ENCODE assay signal across 8 cellular contexts in genomic region chr5:168047043-168047668, GRCh38.
DNase-seq lines count a peak whose midpoint lies in the region; ATAC-seq and TF ChIP-seq lines count a peak whose summit lies in the region.

No MANE protein-coding gene starts in this region.

- ATAC-seq in GM19463 (IDR thresholded peaks at IDR 0.05; ENCODE audit: unreplicated experiment) = peak; percentile 84
- ATAC-seq in SK-N-SH treated with all-trans-retinoic acid at 6 μM for 48 hours = peak; percentile 96
- peak; percentile 57 to 87 (median 82) for ATAC-seq in heart right ventricle
- no peak for ATAC-seq in HG02678 (IDR thresholded peaks at IDR 0.05; ENCODE audit: unreplicated experiment)
- ATAC-seq in GM21526 (IDR thresholded peaks at IDR 0.05; ENCODE audit: low FRiP score, unreplicated experiment) = no peak

- intact Hi-C loops in heart right ventricle (cut with DNase I) = loop anchor here in 4 of 10 donors (10.0 kb wide), 1 partner anchor 322 kb away; no protein-coding TSS in a partner anchor

- TF ChIP-seq CTCF in Loucy (conservative IDR thresholded peaks at IDR 0.05; ENCODE audit: low read length) (peak; percentile 59), heart right ventricle (IDR thresholded peaks at IDR 0.05) (peak in 6 of 9 donors; percentile 33 to 61 (median 51)), smooth muscle cell (IDR thresholded peaks at IDR 0.05; ENCODE audit: borderline replicate concordance, insufficient read depth, poor library complexity, severe bottlenecking) (peak; percentile 43)

- H3K9me3 ChIP-seq in Loucy (ENCODE audit: insufficient read depth, low read depth, low read length) = no peaks in the 10 kb centered on the region
- no peaks in the 10 kb centered on the region for H3K9me3 ChIP-seq in heart right ventricle
- no peaks in the 10 kb centered on the region for H3K9me3 ChIP-seq in smooth muscle cell (replicated peaks; ENCODE audit: low read depth)

- no peaks in the 10 kb centered on the region for H3K9me2 ChIP-seq in Loucy (replicated peaks; ENCODE audit: low read depth, low read length)

- H4K20me1 ChIP-seq in Loucy (ENCODE audit: insufficient read depth, low read length, poor library complexity, severe bottlenecking) (no peaks in the 10 kb centered on the region), smooth muscle cell (ENCODE audit: low read depth) (no peaks in the 10 kb centered on the region)

- no peaks in the 10 kb centered on the region for H3K79me2 ChIP-seq in Loucy (ENCODE audit: insufficient read depth, low read length)
- H3K79me2 ChIP-seq in smooth muscle cell (ENCODE audit: low read depth) = no peaks in the 10 kb centered on the region

- H3K9ac ChIP-seq in Loucy (ENCODE audit: low read depth, low read length, poor library complexity, severe bottlenecking) (no peak overlapping the region), smooth muscle cell (ENCODE audit: low read depth) (no peak overlapping the region)

- DNase-seq in DMS 273 treated with DMSO at 0.1 percent for 48 hours (lab: John Stamatoyannopoulos, UW) (peak; percentile 29), heart right ventricle (peak in 1 of 2 donors; percentile 58), smooth muscle cell (lab: John Stamatoyannopoulos, UW; ENCODE audit: unreplicated experiment) (no peak)

- 31 to 33% methylated on average over 11 of the region's 11 CpGs for WGBS in heart right ventricle, 2 donors
- 40% methylated on average over 11 of the region's 11 CpGs for WGBS in smooth muscle cell (ENCODE audit: low lambda C conversion rate)

- H3K27me3 ChIP-seq in Loucy (ENCODE audit: insufficient read depth, low read length, poor library complexity, severe bottlenecking) = no peaks in the 10 kb centered on the region
- no peaks in the 10 kb centered on the region for H3K27me3 ChIP-seq in heart right ventricle
- H3K27me3 ChIP-seq in smooth muscle cell (ENCODE audit: low read depth) = no peaks in the 10 kb centered on the region

- H3K4me1 ChIP-seq in Loucy (ENCODE audit: insufficient read depth, low read length, poor library complexity, severe bottlenecking) = peaks cover 6% of the 10 kb centered on the region
- peaks cover 0 to 29% (median 15%) of the 10 kb centered on the region in 9 donors for H3K4me1 ChIP-seq in heart right ventricle
- peaks cover 14% of the 10 kb centered on the region for H3K4me1 ChIP-seq in smooth muscle cell (ENCODE audit: low read depth)

- H3K4me2 ChIP-seq in Loucy (ENCODE audit: low read depth, low read length, poor library complexity, severe bottlenecking) (no peak overlapping the region), smooth muscle cell (no peak overlapping the region)

- H3K27ac ChIP-seq in heart right ventricle = peak overlapping the region in 5 of 10 donors; percentile 8 to 41 (median 31)
- no peak overlapping the region for H3K27ac ChIP-seq in smooth muscle cell (ENCODE audit: low read depth)

- H3K4me3 ChIP-seq in Loucy (ENCODE audit: low read length, poor library complexity, severe bottlenecking) (no peak overlapping the region), heart right ventricle (no peak overlapping the region), smooth muscle cell (no peak overlapping the region)

- no peaks in the 10 kb centered on the region for H3F3A ChIP-seq in Loucy (ENCODE audit: low read depth)
- no peaks in the 10 kb centered on the region for H3F3A ChIP-seq in smooth muscle cell (ENCODE audit: low read depth)

- H3K36me3 ChIP-seq in Loucy (ENCODE audit: insufficient read depth, low read length) (no peaks in the 10 kb centered on the region), heart right ventricle (no peaks in the 10 kb centered on the region), smooth muscle cell (ENCODE audit: low read depth) (no peaks in the 10 kb centered on the region)

- no peak overlapping the region for H2AFZ ChIP-seq in Loucy (ENCODE audit: low read length)
- no peak overlapping the region for H2AFZ ChIP-seq in smooth muscle cell (ENCODE audit: low read depth)

TF ChIP-seq in SK-N-SH treated with all-trans-retinoic acid at 6 μM for 48 hours, 23 proteins besides CTCF, POLR2A, EP300 and RAD21:
- TF ChIP-seq ZFP30 (CRISPR knock-in tag; IDR thresholded peaks at IDR 0.05) (no peak), POU6F1 (CRISPR knock-in tag; IDR thresholded peaks at IDR 0.05; ENCODE audit: borderline replicate concordance, low read depth) (no peak), PPARA (CRISPR knock-in tag; IDR thresholded peaks at IDR 0.05; ENCODE audit: borderline replicate concordance) (no peak), BACH2 (CRISPR knock-in tag; IDR thresholded peaks at IDR 0.05; ENCODE audit: borderline replicate concordance) (no peak), CSDC2 (CRISPR knock-in tag; IDR thresholded peaks at IDR 0.05) (no peak), PATZ1 (CRISPR knock-in tag; IDR thresholded peaks at IDR 0.05; ENCODE audit: borderline replicate concordance) (no peak)
TF ChIP-seq in SK-N-SH treated with all-trans-retinoic acid at 6 μM for 48 hours: peak in this region for 0.

Comparison
In these comparisons a context has a peak if more than half of its experiments do, and no peak if none do; other contexts are left out.
1. ATAC-seq: peak in GM19463 (single experiment), SK-N-SH treated with all-trans-retinoic acid at 6 μM for 48 hours (single experiment) and heart right ventricle (8 of 8); none in HG02678 (single experiment) and GM21526 (single experiment).
2. Peak in every context shown above with its lines, with median percentiles within 50 percentile points of each other: CTCF ChIP-seq.